Comparison of ENCODE assay signal across 20 cellular contexts in the genomic region with DNA sequence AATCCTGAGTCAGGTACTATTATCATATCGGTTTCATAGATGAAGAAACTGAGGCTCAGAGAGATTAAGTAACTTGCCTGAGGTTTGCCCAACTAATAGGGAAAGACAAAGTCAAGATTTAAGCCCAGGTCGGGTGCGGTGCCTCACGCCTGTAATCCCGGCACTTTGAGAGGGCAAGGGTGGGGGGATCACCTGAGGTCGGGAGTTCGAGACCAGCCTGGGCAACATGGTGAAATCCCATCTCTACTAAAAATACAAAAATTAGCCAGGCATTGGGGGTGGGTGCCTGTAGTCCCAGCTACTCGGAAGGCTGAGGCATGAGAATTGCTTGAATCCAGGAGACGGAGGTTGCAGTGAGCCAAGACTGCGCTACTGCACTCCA. TPM values are rescaled to one million over a fixed set of nuclear protein-coding genes. Genes with fewer than 3 reads are reported as not detected.
A peak's percentile ranks its signal among the peaks of the same experiment; 100 is the strongest.
DNase-seq lines count a peak whose midpoint lies in the region; ATAC-seq, FAIRE-seq and TF ChIP-seq lines count a peak whose summit lies in the region.
"Not testable (repeated sequence)": the region's sequence is repeated elsewhere in the genome, so short reads cannot be mapped to it uniquely, and the experiment has no call there.
"Had no signal": no experiment of that assay in that cellular context is flagged by ENCODE, and none has a peak within 500 bp of the region (broad histone marks: within the 10 kb centered on the region; RNA-seq: fewer than 3 reads in every experiment).

No MANE protein-coding gene starts in this region.

- H3K4me1 ChIP-seq in A549 (peaks cover 19% of the 10 kb centered on the region), PC-3 (ENCODE audit: insufficient read depth, low read length) (peaks cover 18% of the 10 kb centered on the region), ascending aorta (peaks cover 0 to 11% of the 10 kb centered on the region in 2 donors), transverse colon (peaks cover 8 to 15% (median 10%) of the 10 kb centered on the region in 4 donors)
- not testable (repeated sequence) for H3K4me1 ChIP-seq in endodermal cell (ENCODE audit: control insufficient read depth, insufficient read depth, low read length); hepatocyte (ENCODE audit: insufficient read depth); mucosa of rectum (ENCODE audit: control insufficient read depth in 2 of 2, insufficient read depth in 2 of 2, low read length in 2 of 2)

- DNase-seq in A549 (ENCODE audit: low read depth in 1 of 2, low spot score in 1 of 2); PC-3; ascending aorta (ENCODE audit: low spot score in 2 of 2); hepatocyte (ENCODE audit: low spot score); transverse colon: not testable (repeated sequence)
- DNase-seq in endodermal cell (peak; percentile 14), sciatic nerve (ENCODE audit: low spot score) (peak; percentile 36)

- intact Hi-C loops in PC-3 (cut with micrococcal nuclease); sciatic nerve (cut with DNase I); transverse colon (cut with DNase I; ENCODE audit: low total_unique reads): not testable (repeated sequence)
- intact Hi-C loops in ascending aorta (cut with DNase I): loop anchor here (2.0 kb wide), 1 partner anchor 15 kb away; a partner anchor contains a TSS

- BruUV-seq in PC-3 (replicated peaks; lab: Mats Ljungman, UMichigan): not testable (repeated sequence)

- TF ChIP-seq POLR2A in A549 (IDR thresholded peaks at IDR 0.05; ENCODE audit: low read length); transverse colon (IDR thresholded peaks at IDR 0.05): not testable (repeated sequence)

- not testable (repeated sequence) for H3F3A ChIP-seq in PC-3 (ENCODE audit: low read length, unreplicated experiment)

- not testable (repeated sequence) for TF ChIP-seq RAD21 in A549 (conservative IDR thresholded peaks at IDR 0.05 in 1 of 2, IDR thresholded peaks at IDR 0.05 in 1 of 2)

- WGBS in A549 (ENCODE audit: missing lambda C conversion rate): 78% methylated on average over 10 of the region's 10 CpGs
- 90 to 93% methylated on average over 8 to 10 of the region's 10 CpGs for WGBS in endodermal cell (ENCODE audit: insufficient coverage in 1 of 2, insufficient read length in 1 of 2), 2 experiments
- 81% methylated on average over 10 of the region's 10 CpGs for WGBS in hepatocyte (ENCODE audit: low lambda C conversion rate, missing lambda C conversion rate)
- WGBS in transverse colon (ENCODE audit: low coverage in 1 of 2), 2 donors: 75 to 86% methylated on average over 1 to 10 of the region's 10 CpGs

- H3K36me3 ChIP-seq in PC-3 (ENCODE audit: low read depth, low read length); ascending aorta; endodermal cell (ENCODE audit: control insufficient read depth, insufficient read depth, low read length); hepatocyte (replicated peaks; ENCODE audit: insufficient read depth, low read depth); mucosa of rectum (ENCODE audit: control insufficient read depth in 2 of 2, insufficient read depth in 2 of 2, low read length in 2 of 2); transverse colon: not testable (repeated sequence)

- TF ChIP-seq EP300 in A549 (IDR thresholded peaks at IDR 0.05); transverse colon (IDR thresholded peaks at IDR 0.05; ENCODE audit: low read depth): not testable (repeated sequence)

- peaks cover 12% of the 10 kb centered on the region for H3K9me3 Mint-ChIP-seq in endodermal cell

- peak overlapping the region; percentile 76 to 82 for H3K27ac ChIP-seq in A549
- H3K27ac ChIP-seq in PC-3 (ENCODE audit: low read length): peak overlapping the region; percentile 29
- peak overlapping the region; percentile 68 to 73 for H3K27ac ChIP-seq in ascending aorta
- H3K27ac ChIP-seq in endodermal cell (ENCODE audit: low read depth, low read length): not testable (repeated sequence)
- peak overlapping the region; percentile 25 for H3K27ac ChIP-seq in hepatocyte
- H3K27ac ChIP-seq in mucosa of rectum (ENCODE audit: low read depth in 2 of 2, low read length in 2 of 2): peak overlapping the region; percentile 69 to 70
- peak overlapping the region; percentile 63 to 78 (median 70) for H3K27ac ChIP-seq in transverse colon

- not testable (repeated sequence) for FAIRE-seq in A549 (lab: Jason Lieb, UNC)

- not testable (repeated sequence) for H3K9me3 ChIP-seq in A549; PC-3 (ENCODE audit: low read length); ascending aorta; hepatocyte (ENCODE audit: low read depth); mucosa of rectum (ENCODE audit: control insufficient read depth in 2 of 2, low read length in 2 of 2); transverse colon
- peaks cover 15% of the 10 kb centered on the region for H3K9me3 ChIP-seq in endodermal cell (ENCODE audit: control insufficient read depth, low read length)

- 0 out of 2 replicates have a peak overlapping the region, but pooled peaks have one; percentile 63 for H2AFZ ChIP-seq in PC-3 (ENCODE audit: low read length)
- not testable (repeated sequence) for H2AFZ ChIP-seq in hepatocyte

- not testable (repeated sequence) for H3K4me3 Mint-ChIP-seq in endodermal cell

- not testable (repeated sequence) for H3K4me3 ChIP-seq in A549; PC-3 (ENCODE audit: low read length); endodermal cell (ENCODE audit: low read length); hepatocyte; mucosa of rectum (ENCODE audit: low read length in 2 of 2); transverse colon
- H3K4me3 ChIP-seq in ascending aorta: peak overlapping the region in 1 of 2 donors; percentile 19

- not testable (repeated sequence) for H3K79me2 ChIP-seq in PC-3 (ENCODE audit: low read length); hepatocyte

- H4K20me1 ChIP-seq in PC-3 (ENCODE audit: low read length); hepatocyte (ENCODE audit: insufficient read depth, poor library complexity, severe bottlenecking): not testable (repeated sequence)

- H3K9ac ChIP-seq in PC-3 (ENCODE audit: low read length); endodermal cell (ENCODE audit: extremely low read depth, low read length, poor library complexity, severe bottlenecking): not testable (repeated sequence)
- H3K9ac ChIP-seq in mucosa of rectum (ENCODE audit: low read depth in 1 of 2, low read length in 2 of 2): peak overlapping the region in 1 of 2 donors; percentile 53

- not testable (repeated sequence) for H3K4me1 Mint-ChIP-seq in endodermal cell

- in situ Hi-C loops in transverse colon (cut with MboI; ENCODE audit: low pct_ligation_motif_present in 1 of 4, low pct_unique_long_range_greater_than_20kb in 1 of 4, low sequenced_read_pairs in 3 of 4): not testable (repeated sequence)

- H3K27me3 Mint-ChIP-seq in endodermal cell (ENCODE audit: insufficient read depth): peaks cover 31% of the 10 kb centered on the region

- H3K9me2 ChIP-seq in PC-3 (replicated peaks; ENCODE audit: low read length); hepatocyte (replicated peaks; ENCODE audit: insufficient read depth): not testable (repeated sequence)

- H3K27ac Mint-ChIP-seq in endodermal cell: not testable (repeated sequence)

- H3K4me2 ChIP-seq in A549: peak overlapping the region; percentile 67
- peak overlapping the region; percentile 74 for H3K4me2 ChIP-seq in PC-3 (ENCODE audit: low read length)
- H3K4me2 ChIP-seq in hepatocyte: peak overlapping the region; percentile 38

- ATAC-seq in A549, PC-3, sciatic nerve: not testable (repeated sequence)

- POLR2A ChIA-PET in A549 (lab: Yijun Ruan, JAX); PC-3 (lab: Charles Lee; ENCODE audit: unreplicated experiment): not testable (repeated sequence)

- CTCF ChIA-PET in A549 (lab: Yijun Ruan, JAX): interaction anchor here (0.7 to 1.3 kb wide), 2 partner anchors 35 to 48 kb away, joined by 3 to 4 read pairs; no protein-coding TSS in a partner anchor
- CTCF ChIA-PET in PC-3 (lab: Charles Lee): not testable (repeated sequence)

- not testable (repeated sequence) for H3K36me3 Mint-ChIP-seq in endodermal cell (ENCODE audit: low read depth)

- H3K27me3 ChIP-seq in PC-3 (ENCODE audit: low read length); ascending aorta; endodermal cell (ENCODE audit: control insufficient read depth, insufficient read depth, low read length, poor library complexity, severe bottlenecking); hepatocyte; mucosa of rectum (ENCODE audit: control insufficient read depth in 2 of 2, insufficient read depth in 2 of 2, low read length in 2 of 2); transverse colon: not testable (repeated sequence)

- not testable (repeated sequence) for TF ChIP-seq CTCF in A549 (IDR thresholded peaks at IDR 0.05); PC-3 (conservative IDR thresholded peaks at IDR 0.05; ENCODE audit: low read depth, low read length); ascending aorta (IDR thresholded peaks at IDR 0.05); endodermal cell (conservative IDR thresholded peaks at IDR 0.05); hepatocyte (IDR thresholded peaks at IDR 0.05; ENCODE audit: poor library complexity); transverse colon (IDR thresholded peaks at IDR 0.05)

RNA-seq across cellular contexts. Expression of a gene that starts 15.8 kb away (rescaled TPM):
- polyA plus RNA-seq in A549 (2011; rRNA removed) (21.4 and 50.4 TPM in 2 replicates), A549 (2017; fragmentation: RNase III; extraction: RNeasy Plus Mini Kit Qiagen cat#74134 plus additional on column Dnase treatment) (22.4 to 26.9 TPM (median 25.1 TPM) in 3 replicates), hepatocyte (31.8 and 35.7 TPM in 2 replicates)
- polyA plus RNA-seq in A549 (2012; cell fraction: cytosol; rRNA removed): 37.4 and 48.6 TPM in 2 replicates
- polyA plus RNA-seq in A549 (2012; cell fraction: nucleus; rRNA removed): 74.8 and 97.4 TPM in 2 replicates
- polyA minus RNA-seq in A549 (2011; rRNA and poly(A)+ RNA removed): 56.9 and 72.9 TPM in 2 replicates
- total RNA-seq in PC-3 (2014; rRNA removed) (22.3 and 33.2 TPM in 2 replicates), ascending aorta (229 TPM), endodermal cell (10 to 100 TPM; 30.4 to 39.5 TPM), hepatocyte (27.3 and 27.7 TPM in 2 replicates), sciatic nerve (75.9 TPM), transverse colon (10 to 100 TPM; 20.5 to 72.6 (median 51.9) TPM)
- polyA plus RNA-seq in endodermal cell (2013, experiment 1 of 2): 32.8 TPM
- polyA plus RNA-seq in endodermal cell (2013, experiment 2 of 2): 25.3 TPM

RNA-seq across cellular contexts. Expression of a gene that starts 19.9 kb away (rescaled TPM):
- polyA plus RNA-seq in A549 (2011; rRNA removed) (not detected in 2 replicates), A549 (2017; fragmentation: RNase III; extraction: RNeasy Plus Mini Kit Qiagen cat#74134 plus additional on column Dnase treatment) (not detected in 3 replicates), hepatocyte (not detected in 2 replicates)
- polyA plus RNA-seq in A549 (2012; cell fraction: cytosol; rRNA removed): not detected in 2 replicates
- polyA plus RNA-seq in A549 (2012; cell fraction: nucleus; rRNA removed): not detected in 2 replicates
- not detected in 2 replicates for polyA minus RNA-seq in A549 (2011; rRNA and poly(A)+ RNA removed)
- total RNA-seq in PC-3 (2014; rRNA removed) (not detected in 2 replicates), ascending aorta (not detected), endodermal cell (under 1 TPM in 1 of 2 donors, not detected in 1; 0.46 TPM), hepatocyte (not detected in 2 replicates), sciatic nerve (not detected), transverse colon (not detected)
- polyA plus RNA-seq in endodermal cell (2013, experiment 1 of 2): not detected
- not detected for polyA plus RNA-seq in endodermal cell (2013, experiment 2 of 2)
- total RNA-seq: activated CD4-positive, alpha-beta T cell treated with anti-CD3 and anti-CD28 coated beads for 36 hours; activated CD8-positive, alpha-beta T cell treated with anti-CD3 and anti-CD28 coated beads, Interleukin-2, amount 10 ng/mL, durations not matched to agents 7 days and 5 days; activated T-helper 2 cell treated with anti-CD3 and anti-CD28 coated beads, Interferon-gamma antibody, Interleukin-2, Interleukin-4, amounts not matched to agents 10 μg/mL and 5 μg/mL and 100 μg/mL, durations not matched to agents 14 hours and 24 hours and 36 hours; CD8-positive, alpha-beta T cell; dermis microvascular lymphatic vessel endothelial cell; kidney epithelial cell; natural killer cell; NCI-H460; Right ventricle myocardium inferior; T-helper 2 cell treated with Interferon-gamma antibody and Interleukin-4, amounts not matched to agents 100 ng/mL and 5 ng/mL, for 36 hours; tibial nerve had no signal
- polyA plus RNA-seq: IgD-negative memory B cell had no signal

RNA-seq across cellular contexts. Expression of a gene that starts 28.0 kb away (rescaled TPM):
- polyA plus RNA-seq in A549 (2011; rRNA removed): 55.5 and 61.8 TPM in 2 replicates
- polyA plus RNA-seq in A549 (2012; cell fraction: cytosol; rRNA removed): 58.6 and 78.9 TPM in 2 replicates
- polyA plus RNA-seq in A549 (2012; cell fraction: nucleus; rRNA removed): 49.9 and 81.5 TPM in 2 replicates
- polyA plus RNA-seq in A549 (2017; fragmentation: RNase III; extraction: RNeasy Plus Mini Kit Qiagen cat#74134 plus additional on column Dnase treatment): 62.7 to 65.5 TPM (median 64.5 TPM) in 3 replicates
- 36.8 and 43.7 TPM in 2 replicates for polyA minus RNA-seq in A549 (2011; rRNA and poly(A)+ RNA removed)
- total RNA-seq in PC-3 (2014; rRNA removed): 163 and 183 TPM in 2 replicates
- total RNA-seq in ascending aorta: 43.2 TPM
- total RNA-seq in endodermal cell: 10 to 100 TPM; 53.9 to 56.6 TPM
- 37.3 TPM for polyA plus RNA-seq in endodermal cell (2013, experiment 1 of 2)
- polyA plus RNA-seq in endodermal cell (2013, experiment 2 of 2): 36.6 TPM
- total RNA-seq in hepatocyte: 57.6 and 71.0 TPM in 2 replicates
- 46.2 and 46.8 TPM in 2 replicates for polyA plus RNA-seq in hepatocyte
- total RNA-seq in sciatic nerve: 32.1 TPM
- total RNA-seq in transverse colon: 100 to 1,000 TPM in 1 of 4 donors, 10 to 100 TPM in 3; 10.5 to 119 (median 60.9) TPM

RNA-seq across cellular contexts. Expression of a gene that starts 28.2 kb away (rescaled TPM):
- polyA plus RNA-seq in A549 (2011; rRNA removed): 401 and 591 TPM in 2 replicates
- 964 and 1,067 TPM in 2 replicates for polyA plus RNA-seq in A549 (2012; cell fraction: cytosol; rRNA removed)
- polyA plus RNA-seq in A549 (2012; cell fraction: nucleus; rRNA removed): 604 and 874 TPM in 2 replicates
- 866 to 893 TPM (median 878 TPM) in 3 replicates for polyA plus RNA-seq in A549 (2017; fragmentation: RNase III; extraction: RNeasy Plus Mini Kit Qiagen cat#74134 plus additional on column Dnase treatment)
- 132 and 170 TPM in 2 replicates for polyA minus RNA-seq in A549 (2011; rRNA and poly(A)+ RNA removed)
- 1,119 and 1,157 TPM in 2 replicates for total RNA-seq in PC-3 (2014; rRNA removed)
- total RNA-seq in ascending aorta: 1,253 TPM
- 100 to 1,000 TPM; 774 to 802 TPM for total RNA-seq in endodermal cell
- polyA plus RNA-seq in endodermal cell (2013, experiment 1 of 2): 857 TPM
- 794 TPM for polyA plus RNA-seq in endodermal cell (2013, experiment 2 of 2)
- total RNA-seq in hepatocyte: 211 and 264 TPM in 2 replicates
- 434 and 462 TPM in 2 replicates for polyA plus RNA-seq in hepatocyte
- total RNA-seq in sciatic nerve: 722 TPM
- total RNA-seq in transverse colon: 100 to 1,000 TPM; 594 to 986 (median 662) TPM

RNA-seq across cellular contexts. Expression of a gene that starts 31.6 kb away (rescaled TPM):
- polyA plus RNA-seq in A549 (2011; rRNA removed): 63.7 and 72.6 TPM in 2 replicates
- 91.1 and 125 TPM in 2 replicates for polyA plus RNA-seq in A549 (2012; cell fraction: cytosol; rRNA removed)
- 283 and 338 TPM in 2 replicates for polyA plus RNA-seq in A549 (2012; cell fraction: nucleus; rRNA removed)
- 87.9 to 98.6 TPM (median 93.1 TPM) in 3 replicates for polyA plus RNA-seq in A549 (2017; fragmentation: RNase III; extraction: RNeasy Plus Mini Kit Qiagen cat#74134 plus additional on column Dnase treatment)
- polyA minus RNA-seq in A549 (2011; rRNA and poly(A)+ RNA removed): 102 and 132 TPM in 2 replicates
- 307 and 407 TPM in 2 replicates for total RNA-seq in PC-3 (2014; rRNA removed)
- total RNA-seq in ascending aorta: 239 TPM
- total RNA-seq in endodermal cell: 100 to 1,000 TPM; 183 to 223 TPM
- 76.6 TPM for polyA plus RNA-seq in endodermal cell (2013, experiment 1 of 2)
- 72.5 TPM for polyA plus RNA-seq in endodermal cell (2013, experiment 2 of 2)
- 115 and 133 TPM in 2 replicates for total RNA-seq in hepatocyte
- 178 and 202 TPM in 2 replicates for polyA plus RNA-seq in hepatocyte
- total RNA-seq in sciatic nerve: 125 TPM
- total RNA-seq in transverse colon: 1,000 to 10,000 TPM in 1 of 4 donors, 100 to 1,000 TPM in 3; 211 to 1,179 (median 376) TPM
